ENCODE assay signal across 24 cellular contexts in genomic region chr3:78235841-78236240, GRCh38.
"Had no signal": no experiment of that assay in that cellular context is flagged by ENCODE, and none has a peak within 500 bp of the region (broad histone marks: within the 10 kb centered on the region; RNA-seq: fewer than 3 reads in every experiment).

No MANE protein-coding gene starts in this region.

- H3K4me3 ChIP-seq: left lung, lower lobe of right lung, mucosa of descending colon, ovary, right atrium auricular region, right lobe of liver, smooth muscle cell, stomach, testis, thyroid gland, transverse colon, upper lobe of right lung had no signal

- H3K27ac ChIP-seq: left lung, lower lobe of right lung, ovary, right atrium auricular region, right lobe of liver, stomach, testis, thyroid gland, transverse colon, upper lobe of right lung had no signal

- DNase-seq: hippocampal formation; kidney glomerular epithelial cell; left colon; left lung; lower lobe of right lung; mammary epithelial cell; mesenchymal stem cell; mucosa of descending colon; naive thymus-derived CD4-positive, alpha-beta T cell; ovary; right lobe of liver; stimulated activated CD4-positive, alpha-beta T cell treated with anti-CD3 and anti-CD28 coated beads, Interleukin-1b, Interleukin-23, amount 100 ng/mL, for 48 hours; stimulated activated CD4-positive, alpha-beta T cell treated with anti-CD3 and anti-CD28 coated beads, Interleukin-2, amount 100 ng/mL, for 48 hours; stimulated activated CD4-positive, alpha-beta T cell treated with anti-CD3 and anti-CD28 coated beads, Interleukin-4, amount 100 ng/mL, for 4 hours; stimulated activated naive B cell treated with anti-CD40 and anti-IgM and Interleukin-4, amounts not matched to agents 10 μg/mL and 1 μg/mL and 100 μg/mL, for 72 hours; stimulated activated naive CD8-positive, alpha-beta T cell treated with anti-CD3 and anti-CD28 coated beads, Interleukin-15, Interleukin-2, amounts not matched to agents 100 U/mL and 50 U/mL, for 24 hours; stomach; testis; thyroid gland; transverse colon; upper lobe of right lung had no signal

- H3K27me3 ChIP-seq: left lung, ovary, right atrium auricular region, right lobe of liver, stomach, testis, thyroid gland, transverse colon, upper lobe of right lung had no signal

- H3K36me3 ChIP-seq: left lung, lower lobe of right lung, ovary, right atrium auricular region, right lobe of liver, stomach, thyroid gland, transverse colon, upper lobe of right lung had no signal

- H3K4me2 ChIP-seq: smooth muscle cell had no signal

- H3K9me3 ChIP-seq: ovary, right lobe of liver, testis, thyroid gland, upper lobe of right lung had no signal

- ATAC-seq: left colon; left lung; lower lobe of right lung; mucosa of descending colon; naive thymus-derived CD4-positive, alpha-beta T cell; natural killer cell treated with Interleukin-12 subunit alpha and Interleukin-12 subunit beta and Interleukin-15 and Interleukin-18, amount 100 ng/mL, for 72 hours; right lobe of liver; stimulated activated naive B cell treated with anti-CD40 and anti-IgM and Interleukin-4, amounts not matched to agents 10 μg/mL and 1 μg/mL and 100 μg/mL, for 72 hours; stimulated activated naive CD8-positive, alpha-beta T cell treated with anti-CD3 and anti-CD28 coated beads, Interleukin-15, Interleukin-2, amounts not matched to agents 100 U/mL and 50 U/mL, for 24 hours; upper lobe of right lung had no signal

- H3K4me1 ChIP-seq: left lung, lower lobe of right lung, right atrium auricular region, right lobe of liver, stomach, testis, thyroid gland, transverse colon, upper lobe of right lung had no signal
